28 cellular contexts compared by ENCODE assay signal in genomic region chr4:15145709-15146108, GRCh38.
A peak's percentile ranks its signal among the peaks of the same experiment; 100 is the strongest.
DNase-seq lines count a peak whose midpoint lies in the region; TF ChIP-seq lines count a peak whose summit lies in the region.
"Had no signal": no experiment of that assay in that cellular context is flagged by ENCODE, and none has a peak within 500 bp of the region (broad histone marks: within the 10 kb centered on the region; RNA-seq: fewer than 3 reads in every experiment).

No MANE protein-coding gene starts in this region.

- no peaks in the 10 kb centered on the region for H3K27me3 ChIP-seq in left ventricle myocardium inferior (ENCODE audit: low read depth)
- H3K27me3 ChIP-seq: brain microvascular endothelial cell, colonic mucosa, esophagus squamous epithelium, gastroesophageal sphincter had no signal

- no peaks in the 10 kb centered on the region for H3K9me3 ChIP-seq in left ventricle myocardium inferior (replicated peaks)
- H3K9me3 ChIP-seq: colonic mucosa, esophagus squamous epithelium, gastroesophageal sphincter had no signal

- no peak overlapping the region for H3K4me3 ChIP-seq in left ventricle myocardium inferior
- H3K4me3 ChIP-seq: colonic mucosa, esophagus squamous epithelium, gastroesophageal sphincter, GM23248, PC-9, smooth muscle cell had no signal

- H3K27ac ChIP-seq in left ventricle myocardium inferior (replicated peaks) (peak overlapping the region; percentile 81), substantia nigra (ENCODE audit: low read depth, low read length, poor library complexity, severe bottlenecking) (peak overlapping the region; percentile 91)
- H3K27ac ChIP-seq: 22Rv1, brain microvascular endothelial cell, colonic mucosa, esophagus squamous epithelium, gastroesophageal sphincter, GM23248, KMS-11, PC-9 had no signal

- no peaks in the 10 kb centered on the region for H3K36me3 ChIP-seq in left ventricle myocardium inferior
- H3K36me3 ChIP-seq: brain microvascular endothelial cell, colonic mucosa, esophagus squamous epithelium, gastroesophageal sphincter had no signal

- intact Hi-C loops in left ventricle myocardium inferior (cut with micrococcal nuclease) (no loop called here), posterior cingulate gyrus (cut with DNase I) (loop anchor here (2.0 kb wide), 1 partner anchor 13 kb away; no protein-coding TSS in a partner anchor)

- H3K4me1 ChIP-seq in left ventricle myocardium inferior: peaks cover 68% of the 10 kb centered on the region
- H3K4me1 ChIP-seq: colonic mucosa had no signal

- DNase-seq in DMS53 (lab: John Stamatoyannopoulos, UW): peak; percentile 31
- DNase-seq in DMS53 treated with DMSO at 0.1 percent for 48 hours (lab: John Stamatoyannopoulos, UW; ENCODE audit: unreplicated experiment): no peak
- peak; percentile 46 for DNase-seq in NCI-H69 (lab: John Stamatoyannopoulos, UW)
- DNase-seq in left ventricle myocardium inferior: peak; percentile 45
- peak in 2 of 49 donors; percentile 13 to 59 for DNase-seq in substantia nigra (lab: John Stamatoyannopoulos, UW)
- DNase-seq in GM10266 (ENCODE audit: extremely low spot score): no peak
- DNase-seq in posterior cingulate gyrus: no peak
- DNase-seq in glomerular visceral epithelial cell (ENCODE audit: extremely low spot score): no peak
- DNase-seq: activated CD8-positive, alpha-beta T cell treated with anti-CD3 and anti-CD28 coated beads for 36 hours; activated gamma-delta T cell; activated T-cell treated with anti-CD3 and anti-CD28 coated beads for 4 hours; brain microvascular endothelial cell; colonic mucosa; COR-L47; endodermal cell; esophagus squamous epithelium; GM23248; HFFc6; left colon; midbrain; NCI-H2171 treated with DMSO at 0.1 percent for 48 hours; NCI-H774; PC-9; stimulated activated naive B cell treated with anti-CD40 and anti-IgM and Interleukin-4, amounts not matched to agents 10 μg/mL and 1 μg/mL and 100 μg/mL, for 72 hours had no signal

- TF ChIP-seq CTCF in left ventricle myocardium inferior (IDR thresholded peaks at IDR 0.05; ENCODE audit: borderline replicate concordance) (no peak), GM10266 (IDR thresholded peaks at IDR 0.05; ENCODE audit: control insufficient read depth, insufficient read depth, low read depth, missing control alignments) (no peak)

Comparison
In these comparisons a context has a peak if more than half of its experiments do, and no peak if none do; other contexts are left out.
1. DNase-seq: peak in DMS53 (single experiment), NCI-H69 (single experiment) and left ventricle myocardium inferior (single experiment); none in DMS53 treated with DMSO at 0.1 percent for 48 hours (single experiment), GM10266 (single experiment), posterior cingulate gyrus (0 of 10) and glomerular visceral epithelial cell (single experiment).